22 cellular contexts compared by ENCODE assay signal in genomic region chr15:77602800-77603199, GRCh38. TPM values are rescaled to one million over a fixed set of nuclear protein-coding genes. Genes with fewer than 3 reads are reported as not detected.
DNase-seq lines count a peak whose midpoint lies in the region; ATAC-seq and TF ChIP-seq lines count a peak whose summit lies in the region.
"Had no signal": no experiment of that assay in that cellular context is flagged by ENCODE, and none has a peak within 500 bp of the region (broad histone marks: within the 10 kb centered on the region; RNA-seq: fewer than 3 reads in every experiment).

No MANE protein-coding gene starts in this region.

- no peak for TF ChIP-seq CTCF in natural killer cell (IDR thresholded peaks at IDR 0.05)
- no peak for TF ChIP-seq CTCF in brain (conservative IDR thresholded peaks at IDR 0.05)
- TF ChIP-seq CTCF in nephron (IDR thresholded peaks at IDR 0.05; ENCODE audit: unreplicated experiment in 3 of 3): no peak
- no peak for TF ChIP-seq CTCF in neural progenitor cell (IDR thresholded peaks at IDR 0.05)

- H3K4me2 ChIP-seq in neural progenitor cell: no peak overlapping the region
- H3K4me2 ChIP-seq: A549; BLaER1 treated with 17β-estradiol and CSF1 and Interleukin-3, amounts not matched to agents 10 nM and 100 nM; GM23338 had no signal

- H4K20me1 ChIP-seq in neural progenitor cell (ENCODE audit: low read depth): no peaks in the 10 kb centered on the region

- H3K4me1 Mint-ChIP-seq in natural killer cell (peaks cover 8 to 15% of the 10 kb centered on the region in 2 donors), brain (peaks cover 71% of the 10 kb centered on the region), nephron (peaks cover 34% of the 10 kb centered on the region), neural progenitor cell (peaks cover 71% of the 10 kb centered on the region)
- peaks cover 8 to 12% of the 10 kb centered on the region in 2 donors for H3K4me1 Mint-ChIP-seq in natural killer cell treated with Interleukin-12 subunit alpha and Interleukin-12 subunit beta and Interleukin-15 and Interleukin-18, amount 100 ng/mL, for 72 hours (ENCODE audit: low read depth in 2 of 2)
- no peaks in the 10 kb centered on the region for H3K4me1 Mint-ChIP-seq in activated T-helper 1 cell treated with anti-CD3 and anti-CD28 coated beads, Interleukin-12 subunit alpha, Interleukin-12 subunit beta, Interleukin-2, Interleukin-4 antibody, amounts not matched to agents 30 ng/mL and 10 ng/mL and 1 ng/mL, durations not matched to agents 14 hours and 24 hours and 36 hours (ENCODE audit: low read depth)

- no peaks in the 10 kb centered on the region for H3K36me3 ChIP-seq in neural progenitor cell
- H3K36me3 ChIP-seq: BE2C; BLaER1 treated with 17β-estradiol and CSF1 and Interleukin-3, amounts not matched to agents 10 nM and 100 nM; HAP-1 had no signal

- H3K36me3 Mint-ChIP-seq in natural killer cell (no peaks in the 10 kb centered on the region), brain (no peaks in the 10 kb centered on the region), nephron (ENCODE audit: low read depth) (no peaks in the 10 kb centered on the region), neural progenitor cell (no peaks in the 10 kb centered on the region)
- no peaks in the 10 kb centered on the region for H3K36me3 Mint-ChIP-seq in natural killer cell treated with Interleukin-12 subunit alpha and Interleukin-12 subunit beta and Interleukin-15 and Interleukin-18, amount 100 ng/mL, for 72 hours
- H3K36me3 Mint-ChIP-seq in activated T-helper 1 cell treated with anti-CD3 and anti-CD28 coated beads, Interleukin-12 subunit alpha, Interleukin-12 subunit beta, Interleukin-2, Interleukin-4 antibody, amounts not matched to agents 30 ng/mL and 10 ng/mL and 1 ng/mL, durations not matched to agents 14 hours and 24 hours and 36 hours (ENCODE audit: low read depth): no peaks in the 10 kb centered on the region
- H3K36me3 Mint-ChIP-seq: CD14-positive monocyte; CD8-positive, alpha-beta memory T cell had no signal

- H3K4me3 Mint-ChIP-seq in natural killer cell: peak overlapping the region; percentile 22
- no peak overlapping the region for H3K4me3 Mint-ChIP-seq in natural killer cell treated with Interleukin-12 subunit alpha and Interleukin-12 subunit beta and Interleukin-15 and Interleukin-18, amount 100 ng/mL, for 72 hours
- H3K4me3 Mint-ChIP-seq in brain: no peak overlapping the region
- H3K4me3 Mint-ChIP-seq in nephron: no peak overlapping the region
- no peak overlapping the region for H3K4me3 Mint-ChIP-seq in neural progenitor cell
- H3K4me3 Mint-ChIP-seq in activated T-helper 1 cell treated with anti-CD3 and anti-CD28 coated beads, Interleukin-12 subunit alpha, Interleukin-12 subunit beta, Interleukin-2, Interleukin-4 antibody, amounts not matched to agents 30 ng/mL and 10 ng/mL and 1 ng/mL, durations not matched to agents 14 hours and 24 hours and 36 hours: no peak overlapping the region
- H3K4me3 Mint-ChIP-seq: CD14-positive monocyte; CD4-positive, alpha-beta T cell; CD8-positive, alpha-beta memory T cell; GM23338 had no signal

- H2AFZ ChIP-seq in neural progenitor cell (replicated peaks): no peak overlapping the region
- H2AFZ ChIP-seq: GM23338 had no signal

- no peak overlapping the region for H3K9ac ChIP-seq in neural progenitor cell
- H3K9ac ChIP-seq: BLaER1 treated with 17β-estradiol and CSF1 and Interleukin-3, amounts not matched to agents 10 nM and 100 nM had no signal

- H3K27me3 ChIP-seq in neural progenitor cell: no peaks in the 10 kb centered on the region
- H3K27me3 ChIP-seq: BE2C; BLaER1 treated with 17β-estradiol and CSF1 and Interleukin-3, amounts not matched to agents 10 nM and 100 nM had no signal

- ATAC-seq in natural killer cell: no peak
- ATAC-seq in natural killer cell treated with Interleukin-12 subunit alpha and Interleukin-12 subunit beta and Interleukin-15 and Interleukin-18, amount 100 ng/mL, for 72 hours: no peak
- no peak for ATAC-seq in HG03039 (IDR thresholded peaks at IDR 0.05; ENCODE audit: unreplicated experiment)
- ATAC-seq: A549, GM23338 had no signal

- H3K27ac Mint-ChIP-seq in natural killer cell (no peak overlapping the region), brain (peak overlapping the region in 4 of 5 experiments; percentile 8 to 99 (median 74)), nephron (peak overlapping the region in 2 of 3 experiments; percentile 7 to 38), neural progenitor cell (peak overlapping the region; percentile 64)
- H3K27ac Mint-ChIP-seq in natural killer cell treated with Interleukin-12 subunit alpha and Interleukin-12 subunit beta and Interleukin-15 and Interleukin-18, amount 100 ng/mL, for 72 hours: no peak overlapping the region
- H3K27ac Mint-ChIP-seq in activated T-helper 1 cell treated with anti-CD3 and anti-CD28 coated beads, Interleukin-12 subunit alpha, Interleukin-12 subunit beta, Interleukin-2, Interleukin-4 antibody, amounts not matched to agents 30 ng/mL and 10 ng/mL and 1 ng/mL, durations not matched to agents 14 hours and 24 hours and 36 hours: no peak overlapping the region
- H3K27ac Mint-ChIP-seq: CD14-positive monocyte; CD4-positive, alpha-beta T cell; GM23338 had no signal

- H3K79me2 ChIP-seq in neural progenitor cell (ENCODE audit: low read depth): no peaks in the 10 kb centered on the region

- H3F3A ChIP-seq in neural progenitor cell (ENCODE audit: low read depth): peaks cover 17% of the 10 kb centered on the region

- H3K9me3 ChIP-seq in neural progenitor cell (ENCODE audit: low read depth): no peaks in the 10 kb centered on the region
- H3K9me3 ChIP-seq: A549; BE2C; BLaER1 treated with 17β-estradiol and CSF1 and Interleukin-3, amounts not matched to agents 10 nM and 100 nM; HAP-1 had no signal

- no peak overlapping the region for H3K27ac ChIP-seq in neural progenitor cell
- H3K27ac ChIP-seq: A549; BLaER1 treated with 17β-estradiol and CSF1 and Interleukin-3, amounts not matched to agents 10 nM and 100 nM had no signal

- intact Hi-C loops in natural killer cell (cut with micrococcal nuclease): no loop called here
- intact Hi-C loops in activated T-helper 1 cell treated with anti-CD3 and anti-CD28 coated beads, Interleukin-12 subunit alpha, Interleukin-12 subunit beta, Interleukin-2, Interleukin-4 antibody, amounts not matched to agents 30 ng/mL and 10 ng/mL and 1 ng/mL, durations not matched to agents 14 hours and 24 hours and 36 hours (cut with micrococcal nuclease): no loop called here

- peaks cover 49% of the 10 kb centered on the region for H3K4me1 ChIP-seq in neural progenitor cell

- no peaks in the 10 kb centered on the region for H3K9me3 Mint-ChIP-seq in natural killer cell
- no peaks in the 10 kb centered on the region for H3K9me3 Mint-ChIP-seq in natural killer cell treated with Interleukin-12 subunit alpha and Interleukin-12 subunit beta and Interleukin-15 and Interleukin-18, amount 100 ng/mL, for 72 hours
- H3K9me3 Mint-ChIP-seq in brain: peaks cover 0 to under 1% (median 0%) of the 10 kb centered on the region in 5 experiments
- no peaks in the 10 kb centered on the region for H3K9me3 Mint-ChIP-seq in nephron
- H3K9me3 Mint-ChIP-seq in neural progenitor cell: no peaks in the 10 kb centered on the region
- no peaks in the 10 kb centered on the region for H3K9me3 Mint-ChIP-seq in activated T-helper 1 cell treated with anti-CD3 and anti-CD28 coated beads, Interleukin-12 subunit alpha, Interleukin-12 subunit beta, Interleukin-2, Interleukin-4 antibody, amounts not matched to agents 30 ng/mL and 10 ng/mL and 1 ng/mL, durations not matched to agents 14 hours and 24 hours and 36 hours
- H3K9me3 Mint-ChIP-seq: CD4-positive, alpha-beta T cell had no signal

- DNase-seq in natural killer cell: no peak
- no peak for DNase-seq in natural killer cell treated with Interleukin-12 subunit alpha and Interleukin-12 subunit beta and Interleukin-15 and Interleukin-18, amount 100 ng/mL, for 72 hours (ENCODE audit: low spot score)
- no peak for DNase-seq in neural progenitor cell (ENCODE audit: low spot score)
- DNase-seq in GM19238 (ENCODE audit: insufficient read length, low spot score): no peak
- DNase-seq in activated T-helper 1 cell treated with anti-CD3 and anti-CD28 coated beads, Interleukin-12 subunit alpha, Interleukin-12 subunit beta, Interleukin-2, Interleukin-4 antibody, amounts not matched to agents 30 ng/mL and 10 ng/mL and 1 ng/mL, durations not matched to agents 14 hours and 24 hours and 36 hours (ENCODE audit: low spot score): no peak
- DNase-seq: 8988T; ACHN; AML-193; Calu3; CD4-positive, alpha-beta T cell; CD8-positive, alpha-beta memory T cell; DMS53; DMS79 treated with DMSO at 0.1 percent for 48 hours had no signal

- H3K27me3 Mint-ChIP-seq in natural killer cell (ENCODE audit: low read depth in 2 of 2): peaks cover 0 to 8% of the 10 kb centered on the region in 2 donors
- H3K27me3 Mint-ChIP-seq in natural killer cell treated with Interleukin-12 subunit alpha and Interleukin-12 subunit beta and Interleukin-15 and Interleukin-18, amount 100 ng/mL, for 72 hours: peaks cover 0 to 12% of the 10 kb centered on the region in 2 donors
- no peaks in the 10 kb centered on the region for H3K27me3 Mint-ChIP-seq in brain
- H3K27me3 Mint-ChIP-seq in nephron (ENCODE audit: low read depth): no peaks in the 10 kb centered on the region
- peaks cover 11% of the 10 kb centered on the region for H3K27me3 Mint-ChIP-seq in neural progenitor cell (ENCODE audit: insufficient read depth, low read depth)
- peaks cover 7% of the 10 kb centered on the region for H3K27me3 Mint-ChIP-seq in activated T-helper 1 cell treated with anti-CD3 and anti-CD28 coated beads, Interleukin-12 subunit alpha, Interleukin-12 subunit beta, Interleukin-2, Interleukin-4 antibody, amounts not matched to agents 30 ng/mL and 10 ng/mL and 1 ng/mL, durations not matched to agents 14 hours and 24 hours and 36 hours (ENCODE audit: insufficient read depth)

- H3K4me3 ChIP-seq in neural progenitor cell: no peak overlapping the region
- H3K4me3 ChIP-seq: A549; BLaER1 treated with 17β-estradiol and CSF1 and Interleukin-3, amounts not matched to agents 10 nM and 100 nM; GM23338; HAP-1 had no signal

RNA-seq across cellular contexts. Expression of gene LINGO1, which starts 29.9 kb away (rescaled TPM):
- total RNA-seq in natural killer cell (not detected), neural progenitor cell (ENCODE audit: low replicate concordance) (7.9 and 28.2 TPM in 2 replicates)
- total RNA-seq in natural killer cell treated with Interleukin-12 subunit alpha and Interleukin-12 subunit beta and Interleukin-15 and Interleukin-18, amount 100 ng/mL, for 72 hours: not detected
- polyA plus RNA-seq in brain (ENCODE audit: insufficient read depth, low read depth, low replicate concordance): 40.6 TPM
- not detected in 2 replicates for total RNA-seq in activated T-helper 1 cell treated with anti-CD3 and anti-CD28 coated beads, Interleukin-12 subunit alpha, Interleukin-12 subunit beta, Interleukin-2, Interleukin-4 antibody, amounts not matched to agents 30 ng/mL and 10 ng/mL and 1 ng/mL, durations not matched to agents 14 hours and 24 hours and 36 hours
- total RNA-seq: Calu3; CD4-positive, alpha-beta T cell; CD8-positive, alpha-beta memory T cell had no signal
- polyA plus RNA-seq: CD14-positive monocyte; CD8-positive, alpha-beta memory T cell had no signal

Comparison
In these comparisons a context has a peak if more than half of its experiments do, and no peak if none do; other contexts are left out.
1. H3K27ac Mint-ChIP-seq: peak in brain (4 of 5), nephron (2 of 3) and neural progenitor cell (single experiment); none in natural killer cell (0 of 2), natural killer cell treated with Interleukin-12 subunit alpha and Interleukin-12 subunit beta and Interleukin-15 and Interleukin-18, amount 100 ng/mL, for 72 hours (0 of 2) and activated T-helper 1 cell treated with anti-CD3 and anti-CD28 coated beads, Interleukin-12 subunit alpha, Interleukin-12 subunit beta, Interleukin-2, Interleukin-4 antibody, amounts not matched to agents 30 ng/mL and 10 ng/mL and 1 ng/mL, durations not matched to agents 14 hours and 24 hours and 36 hours (single experiment).